32 cellular contexts compared by ENCODE assay signal in the genomic region with DNA sequence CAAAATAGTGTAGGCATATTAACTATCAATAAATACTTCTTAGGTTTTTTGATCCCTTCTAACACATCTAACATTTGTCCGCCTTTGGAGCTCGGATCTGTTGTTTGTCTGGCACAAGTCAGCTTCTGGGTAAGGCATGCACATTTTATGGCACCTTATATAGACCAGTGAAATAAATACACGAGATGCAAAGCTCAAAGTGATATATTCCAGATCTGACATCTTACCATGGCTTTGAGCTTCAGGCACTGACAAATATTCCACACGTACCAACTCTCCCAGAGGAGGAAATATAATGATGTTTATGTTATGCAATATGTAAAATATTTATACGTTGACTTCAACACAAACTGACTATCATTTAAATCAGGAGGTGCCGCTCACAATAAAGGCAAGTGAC.
"Had no signal": no experiment of that assay in that cellular context is flagged by ENCODE, and none has a peak within 500 bp of the region (broad histone marks: within the 10 kb centered on the region; RNA-seq: fewer than 3 reads in every experiment).

No MANE protein-coding gene starts in this region.

- H3K4me1 Mint-ChIP-seq: activated B cell treated with CpG ODN at 0.5 μM for 24 hours; activated CD4-positive, alpha-beta T cell treated with anti-CD3 and anti-CD28 coated beads, Interleukin-2, amount 10 ng/mL, durations not matched to agents 24 days and 14 days; activated naive CD8-positive, alpha-beta T cell treated with anti-CD3 and anti-CD28 coated beads for 36 hours; activated T-helper 17 cell treated with anti-CD3 and anti-CD28 coated beads, Interleukin-2, amount 50 U/mL, for 72 hours; T-cell; T-helper 17 cell had no signal

- H3K9me3 ChIP-seq: adrenal gland, body of pancreas, breast epithelium had no signal

- DNase-seq: activated B cell treated with CpG ODN at 0.5 μM for 24 hours; activated CD4-positive, alpha-beta memory T cell treated with anti-CD3 and anti-CD28 coated beads for 36 hours; activated CD4-positive, alpha-beta T cell treated with anti-CD3 and anti-CD28 coated beads for 4 hours; activated CD4-positive, alpha-beta T cell treated with anti-CD3 and anti-CD28 coated beads, Interleukin-2, amount 10 ng/mL, durations not matched to agents 24 days and 14 days; activated CD4-positive, alpha-beta T cell treated with anti-CD3 and anti-CD28 coated beads, Interleukin-2, amount 50 U/mL, for 1 hour; activated CD4-positive, alpha-beta T cell treated with anti-CD3 and anti-CD28 coated beads, Interleukin-2, amount 50 U/mL, for 4 hours; activated CD4-positive, CD25-positive, alpha-beta regulatory T cell treated with anti-CD3 and anti-CD28 coated beads, Interleukin-2, amount 50 U/mL, for 72 hours; activated CD8-positive, alpha-beta memory T cell treated with anti-CD3 and anti-CD28 coated beads, Interleukin-2, amount 50 U/mL, for 4 hours; activated CD8-positive, alpha-beta T cell treated with anti-CD3 and anti-CD28 coated beads for 36 hours; activated effector memory CD4-positive, alpha-beta T cell treated with anti-CD3 and anti-CD28 coated beads, Interleukin-2, amount 50 U/mL, for 16 hours; activated gamma-delta T cell treated with Interleukin-2 at 50 U/mL for 16 hours; activated naive CD4-positive, alpha-beta T cell; activated naive CD4-positive, alpha-beta T cell treated with anti-CD3 and anti-CD28 coated beads for 36 hours; activated naive CD4-positive, alpha-beta T cell treated with anti-CD3 and anti-CD28 coated beads, Interleukin-2, amount 50 U/mL, for 16 hours; activated naive CD8-positive, alpha-beta T cell treated with anti-CD3 and anti-CD28 coated beads for 36 hours; activated T-cell treated with anti-CD3 and anti-CD28 coated beads for 4 hours; activated T-cell treated with anti-CD3 and anti-CD28 coated beads, Interleukin-2, amount 50 U/mL, for 1 hour; activated T-cell treated with anti-CD3 and anti-CD28 coated beads, Interleukin-2, amount 50 U/mL, for 4 hours; activated T-cell treated with anti-CD3 and anti-CD28 coated beads, Interleukin-2, amount 50 U/mL, for 72 hours; adrenal gland; amniotic stem cell; aorta; body of pancreas; brain microvascular endothelial cell; central memory CD4-positive, alpha-beta T cell; T-cell; T-helper 17 cell had no signal

- H3K27ac Mint-ChIP-seq: activated B cell treated with CpG ODN at 0.5 μM for 24 hours; activated CD4-positive, alpha-beta memory T cell treated with anti-CD3 and anti-CD28 coated beads for 36 hours; activated CD4-positive, alpha-beta T cell treated with anti-CD3 and anti-CD28 coated beads, Interleukin-2, amount 10 ng/mL, durations not matched to agents 24 days and 14 days; activated CD8-positive, alpha-beta T cell treated with anti-CD3 and anti-CD28 coated beads for 36 hours; activated naive CD4-positive, alpha-beta T cell treated with anti-CD3 and anti-CD28 coated beads for 36 hours; activated naive CD4-positive, alpha-beta T cell treated with anti-CD3 and anti-CD28 coated beads, Interleukin-2, amount 50 U/mL, for 72 hours; activated naive CD8-positive, alpha-beta T cell treated with anti-CD3 and anti-CD28 coated beads for 36 hours; activated T-cell treated with anti-CD3 and anti-CD28 coated beads, Interleukin-2, amount 50 U/mL, for 72 hours; activated T-helper 1 cell treated with anti-CD3 and anti-CD28 coated beads, Interleukin-12 subunit alpha, Interleukin-12 subunit beta, Interleukin-2, Interleukin-4 antibody, amounts not matched to agents 30 ng/mL and 10 ng/mL and 1 ng/mL, durations not matched to agents 14 hours and 24 hours and 36 hours; activated T-helper 17 cell treated with anti-CD3 and anti-CD28 coated beads, Interleukin-2, amount 50 U/mL, for 72 hours; T-cell; T-helper 17 cell had no signal

- H3K4me3 Mint-ChIP-seq: activated B cell treated with CpG ODN at 0.5 μM for 24 hours; activated CD4-positive, alpha-beta memory T cell treated with anti-CD3 and anti-CD28 coated beads for 36 hours; activated CD4-positive, alpha-beta T cell treated with anti-CD3 and anti-CD28 coated beads, Interleukin-2, amount 10 ng/mL, durations not matched to agents 24 days and 14 days; activated CD8-positive, alpha-beta T cell treated with anti-CD3 and anti-CD28 coated beads for 36 hours; activated naive CD4-positive, alpha-beta T cell treated with anti-CD3 and anti-CD28 coated beads for 36 hours; activated naive CD8-positive, alpha-beta T cell treated with anti-CD3 and anti-CD28 coated beads for 36 hours; activated T-cell treated with anti-CD3 and anti-CD28 coated beads, Interleukin-2, amount 50 U/mL, for 4 hours; activated T-cell treated with anti-CD3 and anti-CD28 coated beads, Interleukin-2, amount 50 U/mL, for 72 hours; activated T-helper 1 cell treated with anti-CD3 and anti-CD28 coated beads, Interleukin-12 subunit alpha, Interleukin-12 subunit beta, Interleukin-2, Interleukin-4 antibody, amounts not matched to agents 30 ng/mL and 10 ng/mL and 1 ng/mL, durations not matched to agents 14 hours and 24 hours and 36 hours; activated T-helper 17 cell treated with anti-CD3 and anti-CD28 coated beads, Interleukin-2, amount 50 U/mL, for 72 hours; T-cell; T-helper 17 cell had no signal

- H3K36me3 ChIP-seq: adrenal gland, brain microvascular endothelial cell, breast epithelium had no signal

- H3K27ac ChIP-seq: adrenal gland, body of pancreas, brain microvascular endothelial cell, breast epithelium, VCaP had no signal

- H3K36me3 Mint-ChIP-seq: activated CD4-positive, alpha-beta memory T cell treated with anti-CD3 and anti-CD28 coated beads for 36 hours; activated naive CD8-positive, alpha-beta T cell treated with anti-CD3 and anti-CD28 coated beads for 36 hours; T-cell had no signal

- ATAC-seq: activated CD8-positive, alpha-beta T cell treated with anti-CD3 and anti-CD28 coated beads for 36 hours; activated naive CD4-positive, alpha-beta T cell treated with anti-CD3 and anti-CD28 coated beads, Interleukin-2, amount 50 U/mL, for 72 hours; activated T-cell treated with anti-CD3 and anti-CD28 coated beads, Interleukin-2, amount 50 U/mL, for 4 hours; activated T-cell treated with anti-CD3 and anti-CD28 coated beads, Interleukin-2, amount 50 U/mL, for 72 hours; activated T-helper 17 cell treated with anti-CD3 and anti-CD28 coated beads, Interleukin-2, amount 50 U/mL, for 72 hours; body of pancreas; T-cell; T-helper 17 cell had no signal

- H3K4me1 ChIP-seq: adrenal gland, body of pancreas, breast epithelium had no signal

- H3K9me3 Mint-ChIP-seq: activated B cell treated with CpG ODN at 0.5 μM for 24 hours; activated CD4-positive, alpha-beta memory T cell treated with anti-CD3 and anti-CD28 coated beads for 36 hours; activated CD4-positive, alpha-beta T cell treated with anti-CD3 and anti-CD28 coated beads, Interleukin-2, amount 10 ng/mL, durations not matched to agents 24 days and 14 days; activated CD8-positive, alpha-beta T cell treated with anti-CD3 and anti-CD28 coated beads for 36 hours; activated naive CD4-positive, alpha-beta T cell treated with anti-CD3 and anti-CD28 coated beads for 36 hours; activated naive CD8-positive, alpha-beta T cell treated with anti-CD3 and anti-CD28 coated beads for 36 hours; activated T-cell treated with anti-CD3 and anti-CD28 coated beads, Interleukin-2, amount 50 U/mL, for 4 hours; activated T-helper 1 cell treated with anti-CD3 and anti-CD28 coated beads, Interleukin-12 subunit alpha, Interleukin-12 subunit beta, Interleukin-2, Interleukin-4 antibody, amounts not matched to agents 30 ng/mL and 10 ng/mL and 1 ng/mL, durations not matched to agents 14 hours and 24 hours and 36 hours had no signal

- H3K27me3 ChIP-seq: adrenal gland, body of pancreas, brain microvascular endothelial cell, breast epithelium had no signal

- H3K4me3 ChIP-seq: adrenal gland, body of pancreas, breast epithelium had no signal
